In the genomic region with DNA sequence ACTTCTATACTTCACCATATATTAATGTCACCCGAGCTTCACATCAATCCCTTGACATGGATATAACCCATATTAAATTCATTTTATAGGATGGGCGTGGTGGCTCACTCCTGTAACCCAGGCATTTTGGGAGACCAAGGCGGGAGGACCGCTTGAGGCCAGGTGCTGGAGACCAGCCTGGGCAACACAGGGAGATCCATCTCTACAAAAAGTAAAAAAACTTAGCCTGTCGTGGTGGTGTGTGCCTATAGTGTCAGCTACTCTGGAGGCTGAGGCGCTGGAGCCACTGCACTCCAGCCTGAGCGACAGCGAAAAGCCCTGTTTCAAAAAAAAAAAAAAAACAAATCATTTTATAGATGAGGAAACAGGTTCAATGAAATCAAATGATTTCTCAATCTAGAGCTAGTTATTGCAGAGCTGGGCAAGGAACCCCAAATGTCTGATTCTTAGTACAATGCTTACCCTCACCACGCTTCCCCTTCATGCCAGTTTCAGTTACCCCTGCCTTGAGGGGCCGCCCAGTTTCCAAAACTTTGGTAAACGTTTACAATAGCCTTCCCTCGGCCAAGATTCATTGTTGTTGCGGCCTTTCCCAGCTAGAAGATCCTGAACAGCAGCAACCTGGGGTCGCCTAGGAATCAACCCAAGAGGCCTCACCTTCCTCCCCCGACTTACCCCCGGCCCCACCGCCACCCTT, we compare ENCODE assay signal across 9 cellular contexts. TPM values are rescaled to one million over a fixed set of nuclear protein-coding genes. Genes with fewer than 3 reads are reported as not detected.
DNase-seq lines count a peak whose midpoint lies in the region; ATAC-seq and TF ChIP-seq lines count a peak whose summit lies in the region.
"Had no signal": no experiment of that assay in that cellular context is flagged by ENCODE, and none has a peak within 500 bp of the region (broad histone marks: within the 10 kb centered on the region; RNA-seq: fewer than 3 reads in every experiment).

No MANE protein-coding gene starts in this region.

- peaks cover 52% of the 10 kb centered on the region for H3K36me3 Mint-ChIP-seq in activated T-cell treated with anti-CD3 and anti-CD28 coated beads, Interleukin-2, amount 50 U/mL, for 24 hours (ENCODE audit: low read depth)
- peaks cover 28% of the 10 kb centered on the region for H3K36me3 Mint-ChIP-seq in activated naive CD8-positive, alpha-beta T cell treated with anti-CD3 and anti-CD28 coated beads, Interleukin-2, amount 10 ng/mL, durations not matched to agents 7 days and 5 days

- H3K4me3 ChIP-seq in tibial artery = peak overlapping the region; percentile 81 to 87

- no peak for DNase-seq in activated T-cell treated with anti-CD3 and anti-CD28 coated beads, Interleukin-2, amount 50 U/mL, for 24 hours
- no peak for DNase-seq in activated T-cell treated with anti-CD3 and anti-CD28 coated beads, Interleukin-2, amount 50 U/mL, for 1 hour
- no peak for DNase-seq in activated naive CD8-positive, alpha-beta T cell treated with anti-CD3 and anti-CD28 coated beads, Interleukin-2, amount 10 ng/mL, durations not matched to agents 7 days and 5 days
- DNase-seq in left lobe of liver (ENCODE audit: low spot score) (no peak), tibial artery (no peak), GDM1 (lab: John Stamatoyannopoulos, UW) (no peak)
- no peak for DNase-seq in stimulated activated CD4-positive, alpha-beta T cell treated with anti-CD3 and anti-CD28 coated beads, Interleukin-1b, Interleukin-23, amount 100 ng/mL, for 48 hours

- peak; percentile 5 for ATAC-seq in activated naive CD8-positive, alpha-beta T cell treated with anti-CD3 and anti-CD28 coated beads, Interleukin-2, amount 10 ng/mL, durations not matched to agents 7 days and 5 days (ENCODE audit: low read depth)
- ATAC-seq in left lobe of liver (peak; percentile 2), HG02759 (IDR thresholded peaks at IDR 0.05; ENCODE audit: unreplicated experiment) (no peak)

- H3K4me1 ChIP-seq in tibial artery = peaks cover 0 to 22% (median 13%) of the 10 kb centered on the region in 4 donors

- peaks cover 46% of the 10 kb centered on the region for H3K4me1 Mint-ChIP-seq in activated T-cell treated with anti-CD3 and anti-CD28 coated beads, Interleukin-2, amount 50 U/mL, for 24 hours (ENCODE audit: low read depth)
- H3K4me1 Mint-ChIP-seq in activated naive CD8-positive, alpha-beta T cell treated with anti-CD3 and anti-CD28 coated beads, Interleukin-2, amount 10 ng/mL, durations not matched to agents 7 days and 5 days = peaks cover 26% of the 10 kb centered on the region

- intact Hi-C loops in tibial artery (cut with DNase I; ENCODE audit: low total_unique reads) = no loop called here

- POLR2A ChIA-PET in activated naive CD8-positive, alpha-beta T cell treated with anti-CD3 and anti-CD28 coated beads, Interleukin-2, amount 10 ng/mL, durations not matched to agents 7 days and 5 days (lab: Charles Lee) = interaction anchor here (0.7 to 2.5 kb wide), 7 partner anchors 10 to 287 kb away, joined by 3 to 10 read pairs (median 5); a partner anchor contains a TSS

- H3K27ac ChIP-seq in tibial artery = peak overlapping the region; percentile 90 to 98

- H3K9me3 Mint-ChIP-seq in activated T-cell treated with anti-CD3 and anti-CD28 coated beads, Interleukin-2, amount 50 U/mL, for 24 hours = peaks cover 3% of the 10 kb centered on the region
- no peaks in the 10 kb centered on the region for H3K9me3 Mint-ChIP-seq in activated naive CD8-positive, alpha-beta T cell treated with anti-CD3 and anti-CD28 coated beads, Interleukin-2, amount 10 ng/mL, durations not matched to agents 7 days and 5 days

- H3K27me3 ChIP-seq in tibial artery = no peaks in the 10 kb centered on the region

- no peaks in the 10 kb centered on the region for H3K27me3 Mint-ChIP-seq in activated T-cell treated with anti-CD3 and anti-CD28 coated beads, Interleukin-2, amount 50 U/mL, for 24 hours
- H3K27me3 Mint-ChIP-seq in activated naive CD8-positive, alpha-beta T cell treated with anti-CD3 and anti-CD28 coated beads, Interleukin-2, amount 10 ng/mL, durations not matched to agents 7 days and 5 days = no peaks in the 10 kb centered on the region

- no peaks in the 10 kb centered on the region for H3K9me3 ChIP-seq in tibial artery

- peaks cover 36 to 44% (median 38%) of the 10 kb centered on the region in 3 donors for H3K36me3 ChIP-seq in tibial artery

- peak overlapping the region; percentile 99 for H3K4me3 Mint-ChIP-seq in activated T-cell treated with anti-CD3 and anti-CD28 coated beads, Interleukin-2, amount 50 U/mL, for 24 hours
- peak overlapping the region; percentile 84 for H3K4me3 Mint-ChIP-seq in activated naive CD8-positive, alpha-beta T cell treated with anti-CD3 and anti-CD28 coated beads, Interleukin-2, amount 10 ng/mL, durations not matched to agents 7 days and 5 days

- peak overlapping the region; percentile 99 for H3K27ac Mint-ChIP-seq in activated T-cell treated with anti-CD3 and anti-CD28 coated beads, Interleukin-2, amount 50 U/mL, for 24 hours
- H3K27ac Mint-ChIP-seq in activated naive CD8-positive, alpha-beta T cell treated with anti-CD3 and anti-CD28 coated beads, Interleukin-2, amount 10 ng/mL, durations not matched to agents 7 days and 5 days = peak overlapping the region; percentile 99

- TF ChIP-seq CTCF in tibial artery (IDR thresholded peaks at IDR 0.05) = no peak

RNA-seq across cellular contexts. Expression of a gene that starts 0.8 kb away (rescaled TPM):
- total RNA-seq in activated naive CD8-positive, alpha-beta T cell treated with anti-CD3 and anti-CD28 coated beads, Interleukin-2, amount 10 ng/mL, durations not matched to agents 7 days and 5 days = 10 to 100 TPM; 49.0 to 54.5 TPM
- 59.9 TPM for total RNA-seq in left lobe of liver

RNA-seq across cellular contexts. Expression of a gene that starts 8.1 kb away (rescaled TPM):
- not detected for total RNA-seq in activated naive CD8-positive, alpha-beta T cell treated with anti-CD3 and anti-CD28 coated beads, Interleukin-2, amount 10 ng/mL, durations not matched to agents 7 days and 5 days
- total RNA-seq in left lobe of liver = not detected
- total RNA-seq: Daoy had no signal

RNA-seq across cellular contexts. Expression of a gene that starts 23.4 kb away (rescaled TPM):
- 1 to 10 TPM; 2.3 to 2.4 TPM for total RNA-seq in activated naive CD8-positive, alpha-beta T cell treated with anti-CD3 and anti-CD28 coated beads, Interleukin-2, amount 10 ng/mL, durations not matched to agents 7 days and 5 days
- total RNA-seq in left lobe of liver = 0.43 TPM

RNA-seq across cellular contexts. Expression of a gene that starts 24.0 kb away (rescaled TPM):
- 10 to 100 TPM; 11.4 to 11.6 TPM for total RNA-seq in activated naive CD8-positive, alpha-beta T cell treated with anti-CD3 and anti-CD28 coated beads, Interleukin-2, amount 10 ng/mL, durations not matched to agents 7 days and 5 days
- total RNA-seq in left lobe of liver = 4.3 TPM

RNA-seq across cellular contexts. Expression of a gene that starts 51.6 kb away (rescaled TPM):
- 1 to 10 TPM in 1 of 2 experiments, under 1 TPM in 1; 0.97 to 1.3 TPM for total RNA-seq in activated naive CD8-positive, alpha-beta T cell treated with anti-CD3 and anti-CD28 coated beads, Interleukin-2, amount 10 ng/mL, durations not matched to agents 7 days and 5 days
- total RNA-seq in left lobe of liver = 8.6 TPM
